ENCODE assay signal across 1 cellular context in the genomic region with DNA sequence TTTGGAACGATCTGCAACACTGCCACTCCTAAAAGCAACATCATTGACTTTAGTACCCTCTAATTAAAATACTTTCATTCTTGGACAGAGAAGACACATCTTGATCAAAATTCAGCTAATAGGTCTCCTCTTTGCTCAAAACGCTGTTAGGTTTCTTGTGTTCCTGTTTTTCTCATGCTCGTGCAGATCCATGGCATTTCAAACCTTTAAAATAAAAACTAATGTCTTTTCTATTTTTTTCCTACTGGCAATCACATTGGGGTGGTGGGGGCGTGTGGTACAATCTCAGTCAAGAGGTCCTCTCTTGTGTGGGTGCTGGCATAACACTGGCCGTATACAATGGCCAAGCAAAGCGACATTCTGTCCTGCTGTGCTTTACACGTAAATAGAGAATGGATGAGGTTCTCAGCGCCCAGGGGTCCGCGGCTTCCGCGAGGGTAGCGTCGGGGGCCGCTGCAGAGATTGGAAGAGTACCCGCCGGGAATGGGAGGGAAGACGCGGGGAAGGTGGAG.
TF ChIP-seq lines count a peak whose summit lies in the region.

No MANE protein-coding gene starts in this region.

TF ChIP-seq in endothelial cell of umbilical vein, 7 proteins besides CTCF, POLR2A, EP300 and RAD21 (continued from another document):
- TF ChIP-seq, protein P1, sequence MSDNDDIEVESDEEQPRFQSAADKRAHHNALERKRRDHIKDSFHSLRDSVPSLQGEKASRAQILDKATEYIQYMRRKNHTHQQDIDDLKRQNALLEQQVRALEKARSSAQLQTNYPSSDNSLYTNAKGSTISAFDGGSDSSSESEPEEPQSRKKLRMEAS (IDR thresholded peaks at IDR 0.05; ENCODE audit: insufficient read depth, insufficient read length), result no peak
- TF ChIP-seq EZH2 (IDR thresholded peaks at IDR 0.05; ENCODE audit: borderline replicate concordance, low read depth, low read length, severe bottlenecking) (no peak), POLR2AphosphoS5 (IDR thresholded peaks at IDR 0.05; ENCODE audit: insufficient read depth, low read depth, low read length) (no peak), MYC (IDR thresholded peaks at IDR 0.05; ENCODE audit: low read depth, low read length) (no peak), JUN (IDR thresholded peaks at IDR 0.05; ENCODE audit: borderline replicate concordance, insufficient read depth, insufficient read length, low read depth) (no peak)
